ENCODE assay signal across 24 cellular contexts in genomic region chr3:29370451-29371420, GRCh38.
DNase-seq lines count a peak whose midpoint lies in the region; ATAC-seq and TF ChIP-seq lines count a peak whose summit lies in the region.
"Had no signal": no experiment of that assay in that cellular context is flagged by ENCODE, and none has a peak within 500 bp of the region (broad histone marks: within the 10 kb centered on the region; RNA-seq: fewer than 3 reads in every experiment).

No MANE protein-coding gene starts in this region.

- no peak overlapping the region for H2AFZ ChIP-seq in smooth muscle cell (ENCODE audit: low read depth)

- H3K4me2 ChIP-seq in smooth muscle cell: peak overlapping the region; percentile 19

- H3K4me1 Mint-ChIP-seq in mesothelial cell of epicardium: peaks cover 42% of the 10 kb centered on the region
- H3K4me1 Mint-ChIP-seq in activated T-cell treated with anti-CD3 and anti-CD28 coated beads, Interleukin-2, amount 50 U/mL, for 72 hours (ENCODE audit: low read depth): peaks cover 7% of the 10 kb centered on the region

- H3K9ac ChIP-seq in smooth muscle cell (ENCODE audit: low read depth): no peak overlapping the region

- no peak overlapping the region for H3K4me3 Mint-ChIP-seq in mesothelial cell of epicardium
- H3K4me3 Mint-ChIP-seq in activated T-cell treated with anti-CD3 and anti-CD28 coated beads, Interleukin-2, amount 50 U/mL, for 72 hours: no peak overlapping the region
- H3K4me3 Mint-ChIP-seq: activated T-helper 1 cell treated with anti-CD3 and anti-CD28 coated beads, Interleukin-12 subunit alpha, Interleukin-12 subunit beta, Interleukin-2, Interleukin-4 antibody, amounts not matched to agents 30 ng/mL and 10 ng/mL and 1 ng/mL, durations not matched to agents 14 hours and 24 hours and 36 hours; CD4-positive, CD25-positive, alpha-beta regulatory T cell; stimulated activated naive B cell treated with anti-CD40 and anti-IgM and Interleukin-4, amounts not matched to agents 10 μg/mL and 1 μg/mL and 100 μg/mL, for 72 hours had no signal

- H3K9me3 ChIP-seq in smooth muscle cell (replicated peaks; ENCODE audit: low read depth): no peaks in the 10 kb centered on the region
- H3K9me3 ChIP-seq: pancreas, testis had no signal

- H3F3A ChIP-seq in smooth muscle cell (ENCODE audit: low read depth): peaks cover 23% of the 10 kb centered on the region

- peaks cover 10% of the 10 kb centered on the region for H3K36me3 Mint-ChIP-seq in mesothelial cell of epicardium
- H3K36me3 Mint-ChIP-seq in activated T-cell treated with anti-CD3 and anti-CD28 coated beads, Interleukin-2, amount 50 U/mL, for 72 hours (ENCODE audit: insufficient read depth in 2 of 2): no peaks in the 10 kb centered on the region
- H3K36me3 Mint-ChIP-seq: stimulated activated naive B cell treated with anti-CD40 and anti-IgM and Interleukin-4, amounts not matched to agents 10 μg/mL and 1 μg/mL and 100 μg/mL, for 72 hours had no signal

- peak overlapping the region; percentile 74 for H3K27ac Mint-ChIP-seq in mesothelial cell of epicardium
- no peak overlapping the region for H3K27ac Mint-ChIP-seq in activated T-cell treated with anti-CD3 and anti-CD28 coated beads, Interleukin-2, amount 50 U/mL, for 72 hours
- H3K27ac Mint-ChIP-seq: activated T-helper 1 cell treated with anti-CD3 and anti-CD28 coated beads, Interleukin-12 subunit alpha, Interleukin-12 subunit beta, Interleukin-2, Interleukin-4 antibody, amounts not matched to agents 30 ng/mL and 10 ng/mL and 1 ng/mL, durations not matched to agents 14 hours and 24 hours and 36 hours; CD4-positive, CD25-positive, alpha-beta regulatory T cell; stimulated activated naive B cell treated with anti-CD40 and anti-IgM and Interleukin-4, amounts not matched to agents 10 μg/mL and 1 μg/mL and 100 μg/mL, for 72 hours had no signal

- peaks cover 11% of the 10 kb centered on the region for H3K9me3 Mint-ChIP-seq in mesothelial cell of epicardium
- peaks cover 0 to 7% of the 10 kb centered on the region in 2 donors for H3K9me3 Mint-ChIP-seq in activated T-cell treated with anti-CD3 and anti-CD28 coated beads, Interleukin-2, amount 50 U/mL, for 72 hours
- H3K9me3 Mint-ChIP-seq: activated T-helper 1 cell treated with anti-CD3 and anti-CD28 coated beads, Interleukin-12 subunit alpha, Interleukin-12 subunit beta, Interleukin-2, Interleukin-4 antibody, amounts not matched to agents 30 ng/mL and 10 ng/mL and 1 ng/mL, durations not matched to agents 14 hours and 24 hours and 36 hours had no signal

- peak overlapping the region; percentile 14 for H3K27ac ChIP-seq in smooth muscle cell (ENCODE audit: low read depth)
- H3K27ac ChIP-seq: pancreas, SK-N-MC, testis had no signal

- H4K20me1 ChIP-seq in smooth muscle cell (ENCODE audit: low read depth): peaks cover 30% of the 10 kb centered on the region

- H3K27me3 Mint-ChIP-seq in mesothelial cell of epicardium (ENCODE audit: low read depth): no peaks in the 10 kb centered on the region
- H3K27me3 Mint-ChIP-seq in activated T-cell treated with anti-CD3 and anti-CD28 coated beads, Interleukin-2, amount 50 U/mL, for 72 hours (ENCODE audit: low read depth): no peaks in the 10 kb centered on the region
- H3K27me3 Mint-ChIP-seq: CD4-positive, CD25-positive, alpha-beta regulatory T cell; stimulated activated naive B cell treated with anti-CD40 and anti-IgM and Interleukin-4, amounts not matched to agents 10 μg/mL and 1 μg/mL and 100 μg/mL, for 72 hours had no signal

- no peak for ATAC-seq in activated T-cell treated with anti-CD3 and anti-CD28 coated beads, Interleukin-2, amount 50 U/mL, for 72 hours (replicated peaks in 1 of 2)
- ATAC-seq in HG03175 (IDR thresholded peaks at IDR 0.05; ENCODE audit: unreplicated experiment): no peak
- ATAC-seq: pancreas; right cardiac atrium; stimulated activated naive B cell treated with anti-CD40 and anti-IgM and Interleukin-4, amounts not matched to agents 10 μg/mL and 1 μg/mL and 100 μg/mL, for 72 hours had no signal

- no peaks in the 10 kb centered on the region for H3K4me1 ChIP-seq in smooth muscle cell (ENCODE audit: low read depth)

- peak; percentile 12 to 26 for DNase-seq in NCI-H524 (lab: John Stamatoyannopoulos, UW)
- no peak for DNase-seq in NCI-H524 treated with DMSO at 0.1 percent for 48 hours (lab: John Stamatoyannopoulos, UW)
- peak; percentile 40 for DNase-seq in astrocyte of the hippocampus (ENCODE audit: low read depth, low spot score)
- no peak for DNase-seq in mesothelial cell of epicardium (ENCODE audit: low spot score in 2 of 2, unreplicated experiment in 2 of 2)
- no peak for DNase-seq in smooth muscle cell (lab: John Stamatoyannopoulos, UW; ENCODE audit: unreplicated experiment)
- no peak for DNase-seq in activated T-cell treated with anti-CD3 and anti-CD28 coated beads, Interleukin-2, amount 50 U/mL, for 72 hours
- DNase-seq in stimulated activated naive CD4-positive, alpha-beta T cell (lab: John Stamatoyannopoulos, UW): no peak
- DNase-seq: 8988T; activated CD4-positive, alpha-beta T cell treated with anti-CD3 and anti-CD28 coated beads, Interleukin-2, amount 50 U/mL, for 48 hours; activated naive CD4-positive, alpha-beta T cell treated with anti-CD3 and anti-CD28 coated beads, Interleukin-2, amount 50 U/mL, for 16 hours; CD4-positive, CD25-positive, alpha-beta regulatory T cell; GOT3; IMR-90; NCI-H1092; NCI-H187; pancreas; right cardiac atrium; RPMI8226; stimulated activated CD4-positive, alpha-beta T cell treated with anti-CD3 and anti-CD28 coated beads, Interleukin-4, amount 100 ng/mL, for 4 hours; stimulated activated naive B cell treated with anti-CD40 and anti-IgM and Interleukin-4, amounts not matched to agents 10 μg/mL and 1 μg/mL and 100 μg/mL, for 72 hours; testis had no signal

- WGBS in smooth muscle cell (ENCODE audit: low lambda C conversion rate): 78% methylated on average over 4 of the region's 4 CpGs

- no peak for TF ChIP-seq CTCF in mesothelial cell of epicardium (IDR thresholded peaks at IDR 0.05; ENCODE audit: unreplicated experiment)
- TF ChIP-seq CTCF in smooth muscle cell (IDR thresholded peaks at IDR 0.05; ENCODE audit: borderline replicate concordance, insufficient read depth, poor library complexity, severe bottlenecking): no peak

- H3K36me3 ChIP-seq in smooth muscle cell (ENCODE audit: low read depth): no peaks in the 10 kb centered on the region
- H3K36me3 ChIP-seq: pancreas had no signal

- no peak overlapping the region for H3K4me3 ChIP-seq in smooth muscle cell
- H3K4me3 ChIP-seq: pancreas, SK-N-MC, testis had no signal

- no peaks in the 10 kb centered on the region for H3K27me3 ChIP-seq in smooth muscle cell (ENCODE audit: low read depth)
- H3K27me3 ChIP-seq: pancreas, testis had no signal

- H3K79me2 ChIP-seq in smooth muscle cell (ENCODE audit: low read depth): peaks cover 91% of the 10 kb centered on the region

Comparison
In these comparisons a context has a peak if more than half of its experiments do, and no peak if none do; other contexts are left out.
1. DNase-seq: peak in NCI-H524 (2 of 2) and astrocyte of the hippocampus (single experiment); none in NCI-H524 treated with DMSO at 0.1 percent for 48 hours (single experiment), mesothelial cell of epicardium (0 of 2), smooth muscle cell (single experiment), activated T-cell treated with anti-CD3 and anti-CD28 coated beads, Interleukin-2, amount 50 U/mL, for 72 hours (0 of 2) and stimulated activated naive CD4-positive, alpha-beta T cell (0 of 6).